In the genomic region with DNA sequence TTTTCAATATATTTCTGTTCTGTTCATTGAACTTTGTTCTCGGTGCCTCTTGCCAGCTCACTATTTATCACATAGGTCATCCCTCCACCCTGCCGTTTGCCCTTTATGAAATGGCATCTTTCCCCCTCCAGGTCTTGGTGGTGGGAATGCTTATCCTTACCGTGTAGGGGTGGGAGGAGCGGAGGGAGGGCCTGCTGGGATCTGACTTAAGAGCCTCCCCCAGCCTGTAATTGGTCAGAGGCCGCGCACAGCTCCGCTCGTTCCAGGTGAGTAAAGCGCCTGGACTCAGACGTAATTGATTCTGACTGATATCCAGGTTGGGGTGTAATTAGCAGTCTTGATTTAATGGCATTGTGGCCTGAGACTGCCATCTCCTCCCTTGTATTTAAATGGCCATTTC, we compare ENCODE assay signal across 22 cellular contexts.
DNase-seq lines count a peak whose midpoint lies in the region; TF ChIP-seq lines count a peak whose summit lies in the region.
"Had no signal": no experiment of that assay in that cellular context is flagged by ENCODE, and none has a peak within 500 bp of the region (broad histone marks: within the 10 kb centered on the region; RNA-seq: fewer than 3 reads in every experiment).

No MANE protein-coding gene starts in this region.

- H3K36me3 ChIP-seq in H7 (replicated peaks; ENCODE audit: control insufficient read depth, insufficient read depth, low read length): no peaks in the 10 kb centered on the region
- H3K36me3 ChIP-seq: BLaER1, Peyer's patch, sigmoid colon, uterus had no signal

- in situ Hi-C loops in GM13976 (cut with MboI; ENCODE audit: low sequenced_read_pairs, unreplicated experiment): no loop called here

- no peaks in the 10 kb centered on the region for H3K27me3 ChIP-seq in H7 (ENCODE audit: control insufficient read depth, insufficient read depth, low read length)
- H3K27me3 ChIP-seq: BLaER1, Peyer's patch, sigmoid colon, SJCRH30, uterus had no signal

- peak; percentile 55 for DNase-seq in ELF-1 (ENCODE audit: low read depth, low spot score)
- DNase-seq in H7: peak; percentile 73
- peak; percentile 97 for DNase-seq in NCI-H69 (lab: John Stamatoyannopoulos, UW)
- peak; percentile 48 for DNase-seq in kidney tubule cell (ENCODE audit: low spot score)
- DNase-seq in NCI-H2081 (lab: John Stamatoyannopoulos, UW): no peak
- no peak for DNase-seq in T-helper 9 cell
- DNase-seq in GM13976 (ENCODE audit: low spot score): no peak
- no peak for DNase-seq in activated gamma-delta T cell (lab: John Stamatoyannopoulos, UW)
- DNase-seq: activated CD4-positive, alpha-beta memory T cell treated with anti-CD3 and anti-CD28 coated beads, Interleukin-2, amount 10 ng/mL, durations not matched to agents 7 days and 5 days; activated naive CD8-positive, alpha-beta T cell treated with anti-CD3 and anti-CD28 coated beads, Interleukin-2, amount 10 ng/mL, durations not matched to agents 7 days and 5 days; cerebellar nuclear complex; DMS53; GDM1; NCI-H1092; NCI-H2081 treated with DMSO at 0.1 percent for 48 hours; NCI-H510A treated with DMSO at 0.1 percent for 48 hours; Peyer's patch; sigmoid colon; SJCRH30; stimulated activated CD4-positive, alpha-beta T cell treated with anti-CD3 and anti-CD28 coated beads, Interleukin-4, amount 100 ng/mL, for 4 hours had no signal

- H3K4me3 ChIP-seq in H7 (ENCODE audit: insufficient read depth, low read depth, low read length): no peak overlapping the region
- H3K4me3 ChIP-seq: BLaER1, Peyer's patch, sigmoid colon, SJCRH30, uterus had no signal

- TF ChIP-seq CTCF in GM13976 (IDR thresholded peaks at IDR 0.05; ENCODE audit: borderline replicate concordance, control extremely low read depth, extremely low read depth, insufficient read depth, missing control alignments): no peak

Comparison
In these comparisons a context has a peak if more than half of its experiments do, and no peak if none do; other contexts are left out.
1. DNase-seq: peak in ELF-1 (single experiment), H7 (single experiment), NCI-H69 (single experiment) and kidney tubule cell (single experiment); none in NCI-H2081 (0 of 2), T-helper 9 cell (single experiment), GM13976 (single experiment) and activated gamma-delta T cell (single experiment).